In the genomic region with DNA sequence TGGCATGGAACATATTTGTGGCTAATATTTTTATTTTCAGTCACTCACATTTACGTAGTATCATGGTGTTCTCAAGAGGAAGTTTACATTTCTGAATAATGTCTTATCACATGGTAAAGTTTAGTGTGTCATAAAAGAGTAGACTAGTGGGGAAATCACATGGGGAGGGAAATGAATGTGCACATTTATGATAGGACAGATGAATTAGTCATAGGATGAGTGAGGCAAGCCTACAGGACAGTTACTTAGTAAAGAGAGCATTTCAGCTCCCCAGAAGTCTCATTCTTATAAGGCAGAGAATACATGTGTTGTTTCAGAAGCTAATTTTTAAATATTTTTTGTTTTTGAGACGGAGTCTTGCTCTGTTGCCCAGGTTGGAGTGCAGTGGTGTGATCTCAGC, we compare ENCODE assay signal across 9 cellular contexts. TPM values are rescaled to one million over a fixed set of nuclear protein-coding genes. Genes with fewer than 3 reads are reported as not detected.
DNase-seq lines count a peak whose midpoint lies in the region; ATAC-seq and TF ChIP-seq lines count a peak whose summit lies in the region.
"Had no signal": no experiment of that assay in that cellular context is flagged by ENCODE, and none has a peak within 500 bp of the region (broad histone marks: within the 10 kb centered on the region; RNA-seq: fewer than 3 reads in every experiment).

No MANE protein-coding gene starts in this region.

- H3K79me2 ChIP-seq in PC-3 (ENCODE audit: low read length) (no peaks in the 10 kb centered on the region), smooth muscle cell (ENCODE audit: low read depth) (no peaks in the 10 kb centered on the region)

- H3F3A ChIP-seq in PC-3 (ENCODE audit: low read length, unreplicated experiment) (no peaks in the 10 kb centered on the region), smooth muscle cell (ENCODE audit: low read depth) (no peaks in the 10 kb centered on the region)

- no peaks in the 10 kb centered on the region for H3K9me3 ChIP-seq in PC-3 (ENCODE audit: low read length)
- no peaks in the 10 kb centered on the region for H3K9me3 ChIP-seq in smooth muscle cell (replicated peaks; ENCODE audit: low read depth)
- H3K9me3 ChIP-seq: thoracic aorta had no signal

- peaks cover 46% of the 10 kb centered on the region for H3K4me1 ChIP-seq in PC-3 (ENCODE audit: insufficient read depth, low read length)
- H3K4me1 ChIP-seq in smooth muscle cell (ENCODE audit: low read depth), result no peaks in the 10 kb centered on the region

- no peak overlapping the region for H2AFZ ChIP-seq in PC-3 (ENCODE audit: low read length)
- no peak overlapping the region for H2AFZ ChIP-seq in smooth muscle cell (ENCODE audit: low read depth)

- no peak for DNase-seq in activated CD4-positive, CD25-positive, alpha-beta regulatory T cell treated with anti-CD3 and anti-CD28 coated beads, Interleukin-2, amount 50 U/mL, for 72 hours
- peak; percentile 83 for DNase-seq in PC-3
- DNase-seq in epithelial cell of esophagus (ENCODE audit: low read depth), result peak; percentile 87
- no peak for DNase-seq in smooth muscle cell (lab: John Stamatoyannopoulos, UW; ENCODE audit: unreplicated experiment)
- no peak for DNase-seq in DMS79 (lab: John Stamatoyannopoulos, UW)
- no peak for DNase-seq in NCI-H526 treated with DMSO at 0.1 percent for 48 hours (lab: John Stamatoyannopoulos, UW)

- no peak for TF ChIP-seq CTCF in PC-3 (conservative IDR thresholded peaks at IDR 0.05; ENCODE audit: low read depth, low read length)
- no peak for TF ChIP-seq CTCF in epithelial cell of esophagus (IDR thresholded peaks at IDR 0.05; ENCODE audit: insufficient read depth, low read depth, low read length, missing control alignments)
- no peak for TF ChIP-seq CTCF in smooth muscle cell (IDR thresholded peaks at IDR 0.05; ENCODE audit: borderline replicate concordance, insufficient read depth, poor library complexity, severe bottlenecking)

- POLR2A ChIA-PET in PC-3 (lab: Charles Lee; ENCODE audit: unreplicated experiment), result no interaction called here

- H4K20me1 ChIP-seq in PC-3 (ENCODE audit: low read length) (no peaks in the 10 kb centered on the region), smooth muscle cell (ENCODE audit: low read depth) (no peaks in the 10 kb centered on the region)

- H3K27me3 ChIP-seq in PC-3 (ENCODE audit: low read length) (no peaks in the 10 kb centered on the region), smooth muscle cell (ENCODE audit: low read depth) (no peaks in the 10 kb centered on the region)

- no peak overlapping the region for H3K4me3 ChIP-seq in PC-3 (ENCODE audit: low read length)
- H3K4me3 ChIP-seq in epithelial cell of esophagus (ENCODE audit: low read length), result no peak overlapping the region
- H3K4me3 ChIP-seq in smooth muscle cell, result no peak overlapping the region
- H3K4me3 ChIP-seq: thoracic aorta had no signal

- H3K9me2 ChIP-seq in PC-3 (replicated peaks; ENCODE audit: low read length), result no peaks in the 10 kb centered on the region

- intact Hi-C loops in PC-3 (cut with micrococcal nuclease), result loop anchor here (10.0 kb wide), 1 partner anchor 225 kb away; a partner anchor contains a TSS

- H3K4me2 ChIP-seq in PC-3 (ENCODE audit: low read length) (peak overlapping the region; percentile 44), smooth muscle cell (no peak overlapping the region)

- H3K9ac ChIP-seq in PC-3 (ENCODE audit: low read length), result peak overlapping the region; percentile 35; the same call in 1 of the 2 replicates
- H3K9ac ChIP-seq in smooth muscle cell (ENCODE audit: low read depth), result no peak overlapping the region

- H3K36me3 ChIP-seq in PC-3 (ENCODE audit: low read depth, low read length) (no peaks in the 10 kb centered on the region), smooth muscle cell (ENCODE audit: low read depth) (no peaks in the 10 kb centered on the region)
- H3K36me3 ChIP-seq: thoracic aorta had no signal

- CTCF ChIA-PET in PC-3 (lab: Charles Lee), result interaction anchor here (0.6 kb wide), 1 partner anchor 14 kb away, joined by 3 read pairs; no protein-coding TSS in a partner anchor

- ATAC-seq in activated CD4-positive, CD25-positive, alpha-beta regulatory T cell treated with anti-CD3 and anti-CD28 coated beads, Interleukin-2, amount 50 U/mL, for 24 hours, result peak; percentile 73 to 74
- ATAC-seq in PC-3 (peak; percentile 72), HG03097 (IDR thresholded peaks at IDR 0.05; ENCODE audit: low FRiP score, unreplicated experiment) (no peak)

- 60% methylated on average over 2 of the region's 2 CpGs for WGBS in smooth muscle cell (ENCODE audit: low lambda C conversion rate)

- H3K27ac ChIP-seq in PC-3 (ENCODE audit: low read length) (peak overlapping the region; percentile 77), smooth muscle cell (ENCODE audit: low read depth) (peak overlapping the region; percentile 46)
- H3K27ac ChIP-seq: thoracic aorta had no signal

- BruUV-seq in PC-3 (replicated peaks; lab: Mats Ljungman, UMichigan), result no TSS peak

RNA-seq across cellular contexts. Expression of a gene that starts 6.2 kb away (rescaled TPM):
- 4.1 and 8.4 TPM in 2 replicates for total RNA-seq in PC-3 (2014; rRNA removed)
- total RNA-seq in smooth muscle cell, result 5.7 and 5.8 TPM in 2 replicates
- polyA plus RNA-seq in smooth muscle cell, result 2.6 and 4.5 TPM in 2 replicates

Comparison
In these comparisons a context has a peak if more than half of its experiments do, and no peak if none do; other contexts are left out.
1. DNase-seq: peak in PC-3 (single experiment) and epithelial cell of esophagus (single experiment); none in activated CD4-positive, CD25-positive, alpha-beta regulatory T cell treated with anti-CD3 and anti-CD28 coated beads, Interleukin-2, amount 50 U/mL, for 72 hours (single experiment), smooth muscle cell (single experiment), DMS79 (single experiment) and NCI-H526 treated with DMSO at 0.1 percent for 48 hours (single experiment).